1 cellular context compared by ENCODE assay signal in the genomic region with DNA sequence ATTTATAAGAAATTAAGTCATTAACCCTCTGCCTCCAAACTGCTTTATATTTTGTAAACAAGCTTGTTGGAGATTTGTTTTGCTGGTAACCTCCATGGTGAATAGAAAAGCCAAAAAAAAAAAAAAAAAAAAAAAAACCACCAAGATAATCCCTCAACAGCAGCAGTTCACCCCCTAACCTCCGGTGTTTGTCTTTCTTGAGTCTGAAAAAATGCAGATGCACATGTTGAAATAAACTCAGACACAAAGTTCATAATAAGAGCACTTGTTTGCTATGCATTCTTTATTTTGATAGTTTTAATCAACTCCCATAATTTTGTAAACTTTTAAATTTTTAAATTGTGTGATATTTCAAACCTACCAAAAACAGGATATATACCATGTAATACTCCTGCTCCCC.
TF ChIP-seq lines count a peak whose summit lies in the region.

No MANE protein-coding gene starts in this region.

TF ChIP-seq in A549, 52 proteins besides CTCF, POLR2A, EP300 and RAD21 (continued from another document):
- TF ChIP-seq, protein P1, sequence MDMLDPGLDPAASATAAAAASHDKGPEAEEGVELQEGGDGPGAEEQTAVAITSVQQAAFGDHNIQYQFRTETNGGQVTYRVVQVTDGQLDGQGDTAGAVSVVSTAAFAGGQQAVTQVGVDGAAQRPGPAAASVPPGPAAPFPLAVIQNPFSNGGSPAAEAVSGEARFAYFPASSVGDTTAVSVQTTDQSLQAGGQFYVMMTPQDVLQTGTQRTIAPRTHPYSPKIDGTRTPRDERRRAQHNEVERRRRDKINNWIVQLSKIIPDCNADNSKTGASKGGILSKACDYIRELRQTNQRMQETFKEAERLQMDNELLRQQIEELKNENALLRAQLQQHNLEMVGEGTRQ (IDR thresholded peaks at IDR 0.05): no peak
- TF ChIP-seq HMGXB4 (CRISPR knock-in tag; IDR thresholded peaks at IDR 0.05; ENCODE audit: borderline replicate concordance) (no peak), FOSL2 (IDR thresholded peaks at IDR 0.05) (no peak), FOSL2 (CRISPR knock-in tag; IDR thresholded peaks at IDR 0.05) (no peak), BCL3 (IDR thresholded peaks at IDR 0.05) (no peak), CHD4 (IDR thresholded peaks at IDR 0.05; ENCODE audit: borderline replicate concordance) (no peak), CBX2 (IDR thresholded peaks at IDR 0.05; ENCODE audit: borderline replicate concordance, low read depth) (no peak), NFE2L2 (conservative IDR thresholded peaks at IDR 0.05; ENCODE audit: low read length) (no peak), ESRRA (IDR thresholded peaks at IDR 0.05; ENCODE audit: borderline replicate concordance, low read length) (no peak)
